Comparison of ENCODE assay signal across 6 cellular contexts in the genomic region with DNA sequence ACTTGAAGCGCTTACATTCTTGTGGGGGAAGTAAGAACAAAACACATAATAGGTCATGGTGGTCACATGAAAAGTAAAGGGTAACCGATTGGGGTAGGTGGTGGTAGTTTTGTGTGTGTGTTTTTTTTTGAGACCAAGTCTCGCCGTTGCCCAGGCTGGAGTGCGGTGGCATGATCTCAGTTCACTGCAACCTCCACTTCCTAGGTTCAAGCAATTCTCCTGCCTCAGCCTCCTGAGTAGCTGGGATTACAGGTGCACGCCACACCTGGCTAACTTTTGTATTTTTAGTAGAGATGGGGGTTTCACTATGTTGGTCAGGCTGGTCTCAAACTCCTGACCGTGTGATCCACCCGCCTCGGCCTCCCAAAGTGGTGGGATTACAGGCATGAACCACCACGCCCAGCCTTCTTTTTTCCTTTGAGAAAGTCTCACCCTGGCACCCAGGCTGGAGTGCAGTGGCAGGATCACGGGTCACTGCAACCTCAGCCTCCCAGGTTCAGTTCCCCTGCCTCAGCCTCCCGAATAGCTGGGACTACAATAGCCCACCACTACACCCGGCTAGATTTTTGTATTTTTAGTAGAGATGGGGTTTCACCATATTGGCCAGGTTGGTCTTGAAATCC. TPM values are rescaled to one million over a fixed set of nuclear protein-coding genes. Genes with fewer than 3 reads are reported as not detected.
DNase-seq lines count a peak whose midpoint lies in the region; ATAC-seq and TF ChIP-seq lines count a peak whose summit lies in the region.
"Not testable (repeated sequence)": the region's sequence is repeated elsewhere in the genome, so short reads cannot be mapped to it uniquely, and the experiment has no call there.

No MANE protein-coding gene starts in this region.

- not testable (repeated sequence) for H3K9me2 ChIP-seq in Karpas-422 (replicated peaks; ENCODE audit: insufficient read depth, low read length); SU-DHL-6 (replicated peaks; ENCODE audit: insufficient read depth, low read length)

- H2AFZ ChIP-seq in Karpas-422 (ENCODE audit: low read length); SU-DHL-6 (ENCODE audit: low read depth, low read length, severe bottlenecking): not testable (repeated sequence)

- not testable (repeated sequence) for H3K9ac ChIP-seq in Karpas-422 (ENCODE audit: low read length); SU-DHL-6 (ENCODE audit: low read length)

- not testable (repeated sequence) for H3K27me3 Mint-ChIP-seq in activated T-cell treated with anti-CD3 and anti-CD28 coated beads, Interleukin-2, amount 50 U/mL, for 72 hours (ENCODE audit: low read depth)

- not testable (repeated sequence) for H3K9me3 Mint-ChIP-seq in activated T-cell treated with anti-CD3 and anti-CD28 coated beads, Interleukin-2, amount 50 U/mL, for 72 hours; stimulated activated effector memory CD8-positive, alpha-beta T cell treated with anti-CD3 and anti-CD28 coated beads, Interleukin-12 subunit alpha, Interleukin-12 subunit beta, amount 100 ng/mL, for 72 hours

- peaks cover 28 to 49% of the 10 kb centered on the region in 2 donors for H3K36me3 Mint-ChIP-seq in activated T-cell treated with anti-CD3 and anti-CD28 coated beads, Interleukin-2, amount 50 U/mL, for 72 hours (ENCODE audit: insufficient read depth in 2 of 2)
- H3K36me3 Mint-ChIP-seq in stimulated activated effector memory CD8-positive, alpha-beta T cell treated with anti-CD3 and anti-CD28 coated beads, Interleukin-12 subunit alpha, Interleukin-12 subunit beta, amount 100 ng/mL, for 72 hours = peaks cover 100% of the 10 kb centered on the region

- H3K79me2 ChIP-seq in Karpas-422 (ENCODE audit: low read length) = peaks cover 15% of the 10 kb centered on the region
- peaks cover 11% of the 10 kb centered on the region for H3K79me2 ChIP-seq in SU-DHL-6 (ENCODE audit: insufficient read depth, low read length)

- H3K4me1 Mint-ChIP-seq in activated T-cell treated with anti-CD3 and anti-CD28 coated beads, Interleukin-2, amount 50 U/mL, for 72 hours (ENCODE audit: low read depth) = peaks cover 34% of the 10 kb centered on the region
- H3K4me1 Mint-ChIP-seq in stimulated activated effector memory CD8-positive, alpha-beta T cell treated with anti-CD3 and anti-CD28 coated beads, Interleukin-12 subunit alpha, Interleukin-12 subunit beta, amount 100 ng/mL, for 72 hours = peaks cover 47% of the 10 kb centered on the region

- not testable (repeated sequence) for H3K27me3 ChIP-seq in Karpas-422 (ENCODE audit: low read length); SU-DHL-6 (ENCODE audit: low read length)

- peak; percentile 5 to 26 for ATAC-seq in activated T-cell treated with anti-CD3 and anti-CD28 coated beads, Interleukin-2, amount 50 U/mL, for 72 hours (replicated peaks in 1 of 2)
- peak; percentile 31 for ATAC-seq in stimulated activated effector memory CD8-positive, alpha-beta T cell treated with anti-CD3 and anti-CD28 coated beads, Interleukin-12 subunit alpha, Interleukin-12 subunit beta, amount 100 ng/mL, for 72 hours

- H3K4me1 ChIP-seq in Karpas-422 (ENCODE audit: low read length) = peaks cover 23% of the 10 kb centered on the region

- H3F3A ChIP-seq in SU-DHL-6 (ENCODE audit: insufficient read depth) = peaks cover 86% of the 10 kb centered on the region

- H3K36me3 ChIP-seq in Karpas-422 (ENCODE audit: insufficient read depth, low read length) = peaks cover 46% of the 10 kb centered on the region
- peaks cover 57% of the 10 kb centered on the region for H3K36me3 ChIP-seq in SU-DHL-6 (ENCODE audit: low read length)

- not testable (repeated sequence) for H3K4me2 ChIP-seq in Karpas-422 (ENCODE audit: low read depth, low read length, poor library complexity, severe bottlenecking); SU-DHL-6 (ENCODE audit: low read depth, low read length, poor library complexity, severe bottlenecking)

- H3K4me3 ChIP-seq in Karpas-422 (ENCODE audit: low read length); SU-DHL-6 (ENCODE audit: insufficient read depth, low read length, poor library complexity, severe bottlenecking); foreskin fibroblast (ENCODE audit: low read depth in 1 of 2, low read length in 2 of 2): not testable (repeated sequence)

- not testable (repeated sequence) for H3K27ac ChIP-seq in Karpas-422 (ENCODE audit: low read length)
- peak overlapping the region; percentile 52 for H3K27ac ChIP-seq in SU-DHL-6 (ENCODE audit: low read depth, low read length)

- DNase-seq in EL = peak; percentile 60
- peak; percentile 74 for DNase-seq in Karpas-422
- DNase-seq in activated T-cell treated with anti-CD3 and anti-CD28 coated beads, Interleukin-2, amount 50 U/mL, for 72 hours = peak in 1 of 2 donors; percentile 19
- DNase-seq in foreskin fibroblast = peak; percentile 43 to 69
- DNase-seq in stimulated activated effector memory CD8-positive, alpha-beta T cell treated with anti-CD3 and anti-CD28 coated beads, Interleukin-12 subunit alpha, Interleukin-12 subunit beta, amount 100 ng/mL, for 72 hours (ENCODE audit: low spot score in 2 of 2) = not testable (repeated sequence)

- TF ChIP-seq CTCF in SU-DHL-6 (IDR thresholded peaks at IDR 0.05; ENCODE audit: insufficient read depth, low read length, poor library complexity, severe bottlenecking); foreskin fibroblast (IDR thresholded peaks at IDR 0.05; ENCODE audit: low read depth, low read length): not testable (repeated sequence)

- peak overlapping the region; percentile 13 to 31 for H3K4me3 Mint-ChIP-seq in activated T-cell treated with anti-CD3 and anti-CD28 coated beads, Interleukin-2, amount 50 U/mL, for 72 hours
- not testable (repeated sequence) for H3K4me3 Mint-ChIP-seq in stimulated activated effector memory CD8-positive, alpha-beta T cell treated with anti-CD3 and anti-CD28 coated beads, Interleukin-12 subunit alpha, Interleukin-12 subunit beta, amount 100 ng/mL, for 72 hours

- H4K20me1 ChIP-seq in Karpas-422 (ENCODE audit: insufficient read depth, low read depth, low read length) = peaks cover 37% of the 10 kb centered on the region
- peaks cover 10% of the 10 kb centered on the region; the same call in 1 of the 2 replicates for H4K20me1 ChIP-seq in SU-DHL-6 (ENCODE audit: low read depth, low read length)

- not testable (repeated sequence) for H3K9me3 ChIP-seq in Karpas-422 (ENCODE audit: low read length); SU-DHL-6 (ENCODE audit: insufficient read depth, low read length)

- peak overlapping the region; percentile 95 for H3K27ac Mint-ChIP-seq in activated T-cell treated with anti-CD3 and anti-CD28 coated beads, Interleukin-2, amount 50 U/mL, for 72 hours
- H3K27ac Mint-ChIP-seq in stimulated activated effector memory CD8-positive, alpha-beta T cell treated with anti-CD3 and anti-CD28 coated beads, Interleukin-12 subunit alpha, Interleukin-12 subunit beta, amount 100 ng/mL, for 72 hours = peak overlapping the region; percentile 99

RNA-seq across cellular contexts. Expression of a gene that starts 5.5 kb away (rescaled TPM):
- total RNA-seq in Karpas-422 (2014; rRNA removed; shearing (Covaris generic); ENCODE audit: low replicate concordance) = 636 and 838 TPM in 2 replicates
- total RNA-seq in activated T-cell treated with anti-CD3 and anti-CD28 coated beads, Interleukin-2, amount 50 U/mL, for 72 hours = 1,000 to 10,000 TPM; 1,204 to 1,544 TPM

RNA-seq across cellular contexts. Expression of a gene that starts 5.9 kb away (rescaled TPM):
- 9.7 and 15.8 TPM in 2 replicates for total RNA-seq in Karpas-422 (2014; rRNA removed; shearing (Covaris generic); ENCODE audit: low replicate concordance)
- total RNA-seq in activated T-cell treated with anti-CD3 and anti-CD28 coated beads, Interleukin-2, amount 50 U/mL, for 72 hours = 10 to 100 TPM; 14.2 to 14.9 TPM

RNA-seq across cellular contexts. Expression of a gene that starts 37.6 kb away (rescaled TPM):
- 15.5 and 29.3 TPM in 2 replicates for total RNA-seq in Karpas-422 (2014; rRNA removed; shearing (Covaris generic); ENCODE audit: low replicate concordance)
- total RNA-seq in activated T-cell treated with anti-CD3 and anti-CD28 coated beads, Interleukin-2, amount 50 U/mL, for 72 hours = 10 to 100 TPM; 36.2 to 38.3 TPM

RNA-seq across cellular contexts. Expression of a gene that starts 37.8 kb away (rescaled TPM):
- 23.4 and 39.3 TPM in 2 replicates for total RNA-seq in Karpas-422 (2014; rRNA removed; shearing (Covaris generic); ENCODE audit: low replicate concordance)
- 10 to 100 TPM; 16.3 to 22.2 TPM for total RNA-seq in activated T-cell treated with anti-CD3 and anti-CD28 coated beads, Interleukin-2, amount 50 U/mL, for 72 hours

RNA-seq across cellular contexts. Expression of a gene that starts 54.9 kb away (rescaled TPM):
- total RNA-seq in Karpas-422 (2014; rRNA removed; shearing (Covaris generic); ENCODE audit: low replicate concordance) = 0.26 TPM in 1 of 2 replicates, not detected in the other
- under 1 TPM in 1 of 2 donors, not detected in 1; 0.30 TPM for total RNA-seq in activated T-cell treated with anti-CD3 and anti-CD28 coated beads, Interleukin-2, amount 50 U/mL, for 72 hours
